Comparison of ENCODE assay signal across 33 cellular contexts in the genomic region with DNA sequence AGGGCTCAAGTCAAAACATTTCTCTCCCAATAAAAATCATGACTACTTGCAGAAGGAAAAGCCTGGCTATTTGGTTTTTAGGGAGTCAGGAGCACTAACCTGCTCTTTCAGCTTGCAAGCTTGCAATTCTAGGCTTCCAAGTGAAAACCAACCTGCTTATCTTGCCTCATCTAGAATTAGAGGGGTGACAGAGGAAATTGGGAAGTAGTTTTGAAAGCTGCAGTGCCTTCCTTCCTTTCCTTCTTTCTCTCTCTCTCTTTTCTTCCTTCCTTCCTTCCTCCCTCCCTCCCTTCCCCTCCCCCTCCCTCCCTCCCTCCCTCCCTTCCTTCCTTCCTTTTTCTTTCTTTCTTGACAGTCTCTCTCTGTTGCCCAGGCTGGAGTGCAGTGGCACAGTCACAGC.
"Had no signal": no experiment of that assay in that cellular context is flagged by ENCODE, and none has a peak within 500 bp of the region (broad histone marks: within the 10 kb centered on the region; RNA-seq: fewer than 3 reads in every experiment).

No MANE protein-coding gene starts in this region.

- FAIRE-seq: astrocyte, bronchial epithelial cell had no signal

- H3K4me1 ChIP-seq: adrenal gland, ascending aorta, body of pancreas, breast epithelium had no signal

- ATAC-seq: activated naive CD4-positive, alpha-beta T cell treated with anti-CD3 and anti-CD28 coated beads, Interleukin-2, amount 50 U/mL, for 72 hours; activated naive CD8-positive, alpha-beta T cell treated with anti-CD3 and anti-CD28 coated beads, Interleukin-2, amount 50 U/mL, for 24 hours; activated T-cell treated with anti-CD3 and anti-CD28 coated beads, Interleukin-2, amount 50 U/mL, for 4 hours; activated T-cell treated with anti-CD3 and anti-CD28 coated beads, Interleukin-2, amount 50 U/mL, for 72 hours; activated T-helper 17 cell treated with anti-CD3 and anti-CD28 coated beads, Interleukin-2, amount 50 U/mL, for 72 hours; body of pancreas had no signal

- H3K36me3 ChIP-seq: adrenal gland, ascending aorta, brain microvascular endothelial cell, breast epithelium, cardiac muscle cell had no signal

- H3K4me3 ChIP-seq: adrenal gland, ascending aorta, body of pancreas, breast epithelium, cardiac muscle cell had no signal

- H3K9me3 ChIP-seq: adrenal gland, ascending aorta, body of pancreas, breast epithelium had no signal

- H3K27ac ChIP-seq: adrenal gland, ascending aorta, body of pancreas, brain microvascular endothelial cell, breast epithelium, cardiac muscle cell had no signal

- DNase-seq: activated effector memory CD4-positive, alpha-beta T cell treated with anti-CD3 and anti-CD28 coated beads, Interleukin-2, amount 50 U/mL, for 16 hours; activated effector memory CD4-positive, alpha-beta T cell treated with Interleukin-2 at 50 U/mL for 16 hours; activated gamma-delta T cell; activated gamma-delta T cell treated with Interleukin-2 at 50 U/mL for 16 hours; activated naive CD4-positive, alpha-beta T cell; activated naive CD4-positive, alpha-beta T cell treated with anti-CD3 and anti-CD28 coated beads for 36 hours; activated naive CD4-positive, alpha-beta T cell treated with anti-CD3 and anti-CD28 coated beads, Interleukin-2, amount 10 ng/mL, durations not matched to agents 7 days and 5 days; activated naive CD4-positive, alpha-beta T cell treated with anti-CD3 and anti-CD28 coated beads, Interleukin-2, amount 50 U/mL, for 16 hours; activated naive CD4-positive, alpha-beta T cell treated with Interleukin-2 at 50 U/mL for 16 hours; activated naive CD8-positive, alpha-beta T cell treated with anti-CD3 and anti-CD28 coated beads for 36 hours; activated naive CD8-positive, alpha-beta T cell treated with anti-CD3 and anti-CD28 coated beads, Interleukin-2, amount 10 ng/mL, durations not matched to agents 7 days and 5 days; activated naive CD8-positive, alpha-beta T cell treated with anti-CD3 and anti-CD28 coated beads, Interleukin-2, amount 50 U/mL, for 24 hours; activated T-cell treated with anti-CD3 and anti-CD28 coated beads, Interleukin-2, amount 50 U/mL, for 1 hour; activated T-cell treated with anti-CD3 and anti-CD28 coated beads, Interleukin-2, amount 50 U/mL, for 24 hours; activated T-cell treated with anti-CD3 and anti-CD28 coated beads, Interleukin-2, amount 50 U/mL, for 4 hours; activated T-cell treated with anti-CD3 and anti-CD28 coated beads, Interleukin-2, amount 50 U/mL, for 48 hours; activated T-cell treated with anti-CD3 and anti-CD28 coated beads, Interleukin-2, amount 50 U/mL, for 72 hours; adrenal gland; amniotic stem cell; amygdala; anterior cingulate cortex; aorta; body of pancreas; brain microvascular endothelial cell; central memory CD4-positive, alpha-beta T cell; cerebellar nuclear complex had no signal

- H3K27me3 ChIP-seq: adrenal gland, ascending aorta, body of pancreas, brain microvascular endothelial cell, breast epithelium, cardiac muscle cell had no signal
